In the genomic region with DNA sequence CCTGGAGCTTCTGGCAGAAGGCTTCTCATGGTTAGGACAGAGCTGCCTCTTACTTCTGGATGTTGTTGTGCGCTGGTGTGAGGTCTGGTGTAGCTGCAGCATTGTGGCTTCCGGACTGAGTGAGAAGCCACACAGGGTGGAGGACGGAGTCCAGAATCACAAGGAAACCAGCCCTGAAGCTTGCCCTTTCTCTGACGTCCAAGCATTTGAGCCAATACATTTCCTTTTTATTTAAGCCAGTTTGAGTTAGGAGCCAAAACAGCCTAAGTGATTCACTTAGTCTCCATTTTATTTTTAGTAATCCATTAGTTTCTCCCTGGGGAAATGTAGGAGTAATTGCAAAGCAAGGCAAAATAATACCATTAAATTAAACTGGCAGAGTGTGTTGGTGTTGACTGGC, we compare ENCODE assay signal across 10 cellular contexts.
DNase-seq lines count a peak whose midpoint lies in the region; FAIRE-seq and TF ChIP-seq lines count a peak whose summit lies in the region.
"Had no signal": no experiment of that assay in that cellular context is flagged by ENCODE, and none has a peak within 500 bp of the region (broad histone marks: within the 10 kb centered on the region; RNA-seq: fewer than 3 reads in every experiment).

No MANE protein-coding gene starts in this region.

- TF ChIP-seq CTCF in cardiac fibroblast (IDR thresholded peaks at IDR 0.05; ENCODE audit: low read depth, low read length) (no peak), testis (IDR thresholded peaks at IDR 0.05) (no peak), stomach (IDR thresholded peaks at IDR 0.05) (no peak)

- H3K27me3 ChIP-seq in testis (no peaks in the 10 kb centered on the region), stomach (no peaks in the 10 kb centered on the region)

- intact Hi-C loops in testis (cut with DNase I; ENCODE audit: low total_unique reads) = no loop called here
- intact Hi-C loops in stomach (cut with DNase I; ENCODE audit: low total_unique reads) = no loop called here

- TF ChIP-seq EP300 in stomach (IDR thresholded peaks at IDR 0.05) = no peak

- no peak for TF ChIP-seq POLR2A in testis (IDR thresholded peaks at IDR 0.05)
- no peak for TF ChIP-seq POLR2A in stomach (IDR thresholded peaks at IDR 0.05)

- no peaks in the 10 kb centered on the region for H3K9me3 ChIP-seq in testis
- no peaks in the 10 kb centered on the region for H3K9me3 ChIP-seq in stomach

- 60 to 66% methylated on average over 4 of the region's 4 CpGs for WGBS in testis, 2 donors
- 58 to 81% (median 77%) methylated on average over 3 to 4 of the region's 4 CpGs for WGBS in stomach, 5 donors

- H3K4me1 ChIP-seq in testis = no peaks in the 10 kb centered on the region
- H3K4me1 ChIP-seq in stomach = peaks cover 0 to 14% (median 2%) of the 10 kb centered on the region in 4 donors

- no peak overlapping the region for H3K4me3 ChIP-seq in cardiac fibroblast (replicated peaks in 1 of 2; ENCODE audit: low read depth in 2 of 2, low read length in 2 of 2)
- no peak overlapping the region for H3K4me3 ChIP-seq in testis
- H3K4me3 ChIP-seq in stomach = no peak overlapping the region

- FAIRE-seq in islet of Langerhans (lab: Jason Lieb, UNC) = peak; percentile 78

- DNase-seq in NCI-H128 (lab: John Stamatoyannopoulos, UW; ENCODE audit: unreplicated experiment) = peak; percentile 32
- peak; percentile 85 to 91 for DNase-seq in cardiac fibroblast (ENCODE audit: low read depth in 2 of 2)
- peak; percentile 56 for DNase-seq in testis
- no peak for DNase-seq in activated CD4-positive, alpha-beta T cell treated with anti-CD3 and anti-CD28 coated beads for 48 hours
- no peak for DNase-seq in CD1c-positive myeloid dendritic cell (ENCODE audit: extremely low spot score)
- no peak for DNase-seq in stomach
- DNase-seq: activated T-cell treated with anti-CD3 and anti-CD28 coated beads, Interleukin-2, amount 50 U/mL, for 1 hour; DND-41; mesendoderm had no signal

- H3K36me3 ChIP-seq in testis (ENCODE audit: low read depth, missing control alignments) (no peaks in the 10 kb centered on the region), stomach (peaks cover 0 to 8% (median 3%) of the 10 kb centered on the region in 4 donors)

- H3K27ac ChIP-seq in testis = peak overlapping the region in 1 of 2 donors; percentile 54
- H3K27ac ChIP-seq in stomach = peak overlapping the region in 1 of 5 donors; percentile 16

Comparison
In these comparisons a context has a peak if more than half of its experiments do, and no peak if none do; other contexts are left out.
1. DNase-seq: peak in NCI-H128 (single experiment), cardiac fibroblast (2 of 2) and testis (single experiment); none in activated CD4-positive, alpha-beta T cell treated with anti-CD3 and anti-CD28 coated beads for 48 hours (single experiment), CD1c-positive myeloid dendritic cell (single experiment) and stomach (single experiment).